Comparison of ENCODE assay signal across 11 cellular contexts in genomic region chr6:96468681-96469224, GRCh38. TPM values are rescaled to one million over a fixed set of nuclear protein-coding genes. Genes with fewer than 3 reads are reported as not detected.
DNase-seq lines count a peak whose midpoint lies in the region; ATAC-seq, FAIRE-seq and TF ChIP-seq lines count a peak whose summit lies in the region.
"Had no signal": no experiment of that assay in that cellular context is flagged by ENCODE, and none has a peak within 500 bp of the region (broad histone marks: within the 10 kb centered on the region; RNA-seq: fewer than 3 reads in every experiment).

No MANE protein-coding gene starts in this region.

- H3K4me3 ChIP-seq in HepG2 (replicated peaks in 1 of 3; ENCODE audit: insufficient read depth in 1 of 3, low read depth in 2 of 3, low read length in 3 of 3), result no peak overlapping the region
- no peak overlapping the region for H3K4me3 ChIP-seq in right lobe of liver
- no peak overlapping the region for H3K4me3 ChIP-seq in epithelial cell of esophagus (ENCODE audit: low read length)
- no peak overlapping the region for H3K4me3 ChIP-seq in small intestine (ENCODE audit: low read depth in 1 of 2, low read length in 2 of 2)

- TF ChIP-seq EP300 in HepG2 (IDR thresholded peaks at IDR 0.05; ENCODE audit: low read depth in 2 of 2, low read length in 2 of 2) (no peak), HepG2 (CRISPR knock-in tag; IDR thresholded peaks at IDR 0.05; ENCODE audit: borderline replicate concordance) (no peak)

- H3K9me3 ChIP-seq in HepG2 (ENCODE audit: low read length) (no peaks in the 10 kb centered on the region), right lobe of liver (no peaks in the 10 kb centered on the region), small intestine (ENCODE audit: control insufficient read depth, low read depth) (no peaks in the 10 kb centered on the region)

- no peaks in the 10 kb centered on the region for H3K36me3 ChIP-seq in HepG2 (replicated peaks in 1 of 2; ENCODE audit: control insufficient read depth in 1 of 2, insufficient read depth in 2 of 2, low read length in 2 of 2)
- H3K36me3 ChIP-seq in right lobe of liver, result no peaks in the 10 kb centered on the region
- H3K36me3 ChIP-seq in small intestine (ENCODE audit: control insufficient read depth in 2 of 2, insufficient read depth in 2 of 2, low read length in 2 of 2), result no peaks in the 10 kb centered on the region

- H3K4me2 ChIP-seq in HepG2 (ENCODE audit: low read depth, low read length), result no peak overlapping the region

- in situ Hi-C loops in HepG2 (cut with HindIII; ENCODE audit: extremely low pct_ligation_motif_present, low pct_unique_long_range_greater_than_20kb), result no loop called here

- TF ChIP-seq RAD21 in HepG2 (CRISPR knock-in tag; IDR thresholded peaks at IDR 0.05), result no peak

- no peaks in the 10 kb centered on the region for H3K79me2 ChIP-seq in HepG2 (ENCODE audit: insufficient read depth, low read length)

- POLR2A ChIA-PET in HepG2 (lab: Yijun Ruan, JAX), result no interaction called here

- no TSS peak for BruUV-seq in HepG2 (replicated peaks; lab: Mats Ljungman, UMichigan)

- H3K4me1 ChIP-seq in HepG2 (ENCODE audit: insufficient read depth, low read length) (no peaks in the 10 kb centered on the region), right lobe of liver (no peaks in the 10 kb centered on the region), small intestine (ENCODE audit: control insufficient read depth in 2 of 2, insufficient read depth in 1 of 2, low read depth in 1 of 2, low read length in 1 of 2) (no peaks in the 10 kb centered on the region)

- H3K27me3 ChIP-seq in HepG2 (ENCODE audit: control insufficient read depth in 1 of 2, insufficient read depth in 2 of 2, low read length in 2 of 2), result no peaks in the 10 kb centered on the region
- H3K27me3 ChIP-seq in right lobe of liver, result no peaks in the 10 kb centered on the region
- no peaks in the 10 kb centered on the region for H3K27me3 ChIP-seq in small intestine (ENCODE audit: control insufficient read depth in 2 of 2, insufficient read depth in 2 of 2, low read length in 2 of 2)

- FAIRE-seq in HepG2 (lab: Jason Lieb, UNC) (no peak), small intestine (lab: Jason Lieb, UNC) (no peak), H54 (lab: Jason Lieb, UNC) (no peak)
- FAIRE-seq: GM19239 had no signal

- H3K27ac ChIP-seq in HepG2 (ENCODE audit: extremely low read length, insufficient read depth, low read length) (no peak overlapping the region), right lobe of liver (no peak overlapping the region), small intestine (ENCODE audit: low read depth in 1 of 2, low read length in 1 of 2) (no peak overlapping the region)

- 3% methylated on average over 2 of the region's 2 CpGs for WGBS in HepG2 (ENCODE audit: low lambda C conversion rate)
- 0% methylated on average over 2 of the region's 2 CpGs for WGBS in right lobe of liver (ENCODE audit: insufficient coverage, low coverage, low lambda C conversion rate, missing lambda C conversion rate)
- WGBS in small intestine, 3 donors, result 7 to 14% (median 7%) methylated on average over 2 of the region's 2 CpGs

- H4K20me1 ChIP-seq in HepG2 (ENCODE audit: insufficient read depth, low read length), result no peaks in the 10 kb centered on the region

- no peak overlapping the region for H2AFZ ChIP-seq in HepG2 (ENCODE audit: low read length)

- no peak for DNase-seq in HepG2 (ENCODE audit: low spot score)
- no peak for DNase-seq in right lobe of liver
- peak; percentile 14 for DNase-seq in NOMO-1 treated with DMSO at 0.1 percent for 48 hours (lab: John Stamatoyannopoulos, UW; ENCODE audit: unreplicated experiment)
- DNase-seq in epithelial cell of esophagus (ENCODE audit: low read depth), result peak; percentile 5
- no peak for DNase-seq in small intestine
- no peak for DNase-seq in left colon
- no peak for DNase-seq in H54 (ENCODE audit: insufficient read length, low spot score)
- DNase-seq: Calu3, NCI-H2029 had no signal

- ATAC-seq in HepG2 (no peak), right lobe of liver (no peak), GM18907 (IDR thresholded peaks at IDR 0.05; ENCODE audit: unreplicated experiment) (no peak), left colon (no peak)

- intact Hi-C loops in HepG2 (cut with micrococcal nuclease; ENCODE audit: unreplicated experiment), result loop anchor here (2.0 to 5.0 kb wide), 3 partner anchors 820 to 1106 kb away; no protein-coding TSS in a partner anchor
- intact Hi-C loops in right lobe of liver (cut with DNase I), result no loop called here
- intact Hi-C loops in left colon (cut with DNase I, micrococcal nuclease), result no loop called here

- TF ChIP-seq POLR2A in HepG2 (IDR thresholded peaks at IDR 0.05; ENCODE audit: insufficient read depth in 1 of 2, low read depth in 2 of 2, low read length in 2 of 2) (no peak), right lobe of liver (IDR thresholded peaks at IDR 0.05) (no peak), H54 (IDR thresholded peaks at IDR 0.05; ENCODE audit: low read depth, low read length) (no peak)

- CTCF ChIA-PET in HepG2 (lab: Yijun Ruan, JAX; ENCODE audit: low intra/inter-chr PET ratio, low total read pairs), result no interaction called here

- no peak for TF ChIP-seq CTCF in HepG2 (CRISPR knock-in tag; IDR thresholded peaks at IDR 0.05)
- TF ChIP-seq CTCF in right lobe of liver (IDR thresholded peaks at IDR 0.05), result no peak
- no peak for TF ChIP-seq CTCF in epithelial cell of esophagus (IDR thresholded peaks at IDR 0.05; ENCODE audit: insufficient read depth, low read depth, low read length, missing control alignments)

- no peak overlapping the region for H3K9ac ChIP-seq in HepG2 (ENCODE audit: insufficient read depth, low read depth, low read length)

TF ChIP-seq in HepG2, 621 proteins besides CTCF, POLR2A, EP300 and RAD21:
- TF ChIP-seq STAG1 (CRISPR knock-in tag; IDR thresholded peaks at IDR 0.05) (peak; percentile 15; the same call in 1 of the 2 replicates), EED (CRISPR knock-in tag; IDR thresholded peaks at IDR 0.05) (no peak), ETV5 (CRISPR knock-in tag; IDR thresholded peaks at IDR 0.05; ENCODE audit: borderline replicate concordance) (no peak), ZNF121 (CRISPR knock-in tag; IDR thresholded peaks at IDR 0.05) (no peak)
- TF ChIP-seq, protein P1, sequence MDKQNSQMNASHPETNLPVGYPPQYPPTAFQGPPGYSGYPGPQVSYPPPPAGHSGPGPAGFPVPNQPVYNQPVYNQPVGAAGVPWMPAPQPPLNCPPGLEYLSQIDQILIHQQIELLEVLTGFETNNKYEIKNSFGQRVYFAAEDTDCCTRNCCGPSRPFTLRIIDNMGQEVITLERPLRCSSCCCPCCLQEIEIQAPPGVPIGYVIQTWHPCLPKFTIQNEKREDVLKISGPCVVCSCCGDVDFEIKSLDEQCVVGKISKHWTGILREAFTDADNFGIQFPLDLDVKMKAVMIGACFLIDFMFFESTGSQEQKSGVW (CRISPR knock-in tag; IDR thresholded peaks at IDR 0.05; ENCODE audit: borderline replicate concordance), result no peak
- TF ChIP-seq, protein P2, sequence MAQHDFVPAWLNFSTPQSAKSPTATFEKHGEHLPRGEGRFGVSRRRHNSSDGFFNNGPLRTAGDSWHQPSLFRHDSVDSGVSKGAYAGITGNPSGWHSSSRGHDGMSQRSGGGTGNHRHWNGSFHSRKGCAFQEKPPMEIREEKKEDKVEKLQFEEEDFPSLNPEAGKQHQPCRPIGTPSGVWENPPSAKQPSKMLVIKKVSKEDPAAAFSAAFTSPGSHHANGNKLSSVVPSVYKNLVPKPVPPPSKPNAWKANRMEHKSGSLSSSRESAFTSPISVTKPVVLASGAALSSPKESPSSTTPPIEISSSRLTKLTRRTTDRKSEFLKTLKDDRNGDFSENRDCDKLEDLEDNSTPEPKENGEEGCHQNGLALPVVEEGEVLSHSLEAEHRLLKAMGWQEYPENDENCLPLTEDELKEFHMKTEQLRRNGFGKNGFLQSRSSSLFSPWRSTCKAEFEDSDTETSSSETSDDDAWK (CRISPR knock-in tag; IDR thresholded peaks at IDR 0.05), result no peak

RNA-seq across cellular contexts. Expression of gene UFL1, which starts 52.9 kb away (rescaled TPM):
- 16.3 and 24.7 TPM in 2 replicates for total RNA-seq in HepG2 (2016; rRNA removed; fragmentation: Illumina TruSeq; extraction: Trizol)
- 1.4 and 2.9 TPM in 2 replicates for total RNA-seq in HepG2 (2016; cell fraction: cytosol; rRNA removed; fragmentation: Illumina TruSeq; extraction: Trizol; ENCODE audit: low read depth)
- 15.5 and 23.9 TPM in 2 replicates for total RNA-seq in HepG2 (2016; cell fraction: insoluble cytoplasmic fraction; rRNA removed; fragmentation: Illumina TruSeq; extraction: Trizol)
- total RNA-seq in HepG2 (2016; cell fraction: membrane; rRNA removed; fragmentation: Illumina TruSeq; extraction: Trizol), result 4.3 and 5.0 TPM in 2 replicates
- 33.4 and 33.5 TPM in 2 replicates for total RNA-seq in HepG2 (2016; cell fraction: nucleus; rRNA removed; fragmentation: Illumina TruSeq; extraction: Trizol)
- polyA plus RNA-seq in HepG2 (2011; rRNA removed), result 7.4 and 8.8 TPM in 2 replicates
- 2.1 and 4.2 TPM in 2 replicates for polyA plus RNA-seq in HepG2 (2011; cell fraction: cytosol; rRNA removed)
- polyA plus RNA-seq in HepG2 (2011; cell fraction: nucleus; rRNA removed), result 6.8 and 8.2 TPM in 2 replicates
- 14.8 and 22.3 TPM in 2 replicates for polyA plus RNA-seq in HepG2 (2012)
- polyA plus RNA-seq in HepG2 (2016; cell fraction: cytosol; fragmentation: Illumina TruSeq; extraction: Trizol; ENCODE audit: low read depth), result 0.82 and 0.85 TPM in 2 replicates
- 11.1 and 11.4 TPM in 2 replicates for polyA plus RNA-seq in HepG2 (2016; cell fraction: insoluble cytoplasmic fraction; fragmentation: Illumina TruSeq; extraction: Trizol; ENCODE audit: low read depth)
- polyA plus RNA-seq in HepG2 (2016; cell fraction: membrane; fragmentation: Illumina TruSeq; extraction: Trizol; ENCODE audit: low read depth), result 1.7 and 2.2 TPM in 2 replicates
- polyA plus RNA-seq in HepG2 (2016; cell fraction: nucleus; fragmentation: Illumina TruSeq; extraction: Trizol; ENCODE audit: insufficient read depth, low read depth), result 35.0 and 36.6 TPM in 2 replicates
- polyA minus RNA-seq in HepG2 (2011; rRNA and poly(A)+ RNA removed; ENCODE audit: low replicate concordance), result 2.5 and 3.2 TPM in 2 replicates
- 10.5 and 11.4 TPM in 2 replicates for polyA minus RNA-seq in HepG2 (2011; cell fraction: cytosol; rRNA and poly(A)+ RNA removed)
- 19.5 and 20.1 TPM in 2 replicates for polyA minus RNA-seq in HepG2 (2011; cell fraction: nucleus; rRNA and poly(A)+ RNA removed)
- total RNA-seq in right lobe of liver, result 10 to 100 TPM; 15.1 to 17.5 (median 15.9) TPM
- 10 to 100 TPM in 2 of 3 donors, 1 to 10 TPM in 1; 9.7 to 15.3 (median 11.9) TPM for polyA plus RNA-seq in small intestine
- total RNA-seq in left colon, result 10 to 100 TPM; 23.9 to 26.9 TPM

Comparison
In these comparisons a context has a peak if more than half of its experiments do, and no peak if none do; other contexts are left out.
1. DNase-seq: peak in NOMO-1 treated with DMSO at 0.1 percent for 48 hours (single experiment) and epithelial cell of esophagus (single experiment); none in HepG2 (single experiment), right lobe of liver (0 of 3), small intestine (single experiment), left colon (0 of 2) and H54 (single experiment).